ENCODE assay signal across 1 cellular context in genomic region chr2:31877008-31877407, GRCh38.
TF ChIP-seq lines count a peak whose summit lies in the region.

No MANE protein-coding gene starts in this region.

TF ChIP-seq in HepG2, 621 proteins besides CTCF, POLR2A, EP300 and RAD21 (continued from another document):
- TF ChIP-seq, protein P1, sequence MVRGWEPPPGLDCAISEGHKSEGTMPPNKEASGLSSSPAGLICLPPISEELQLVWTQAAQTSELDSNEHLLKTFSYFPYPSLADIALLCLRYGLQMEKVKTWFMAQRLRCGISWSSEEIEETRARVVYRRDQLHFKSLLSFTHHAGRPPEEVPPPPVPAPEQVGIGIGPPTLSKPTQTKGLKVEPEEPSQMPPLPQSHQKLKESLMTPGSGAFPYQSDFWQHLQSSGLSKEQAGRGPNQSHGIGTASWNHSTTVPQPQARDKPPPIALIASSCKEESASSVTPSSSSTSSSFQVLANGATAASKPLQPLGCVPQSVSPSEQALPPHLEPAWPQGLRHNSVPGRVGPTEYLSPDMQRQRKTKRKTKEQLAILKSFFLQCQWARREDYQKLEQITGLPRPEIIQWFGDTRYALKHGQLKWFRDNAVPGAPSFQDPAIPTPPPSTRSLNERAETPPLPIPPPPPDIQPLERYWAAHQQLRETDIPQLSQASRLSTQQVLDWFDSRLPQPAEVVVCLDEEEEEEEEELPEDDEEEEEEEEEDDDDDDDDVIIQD (CRISPR knock-in tag; IDR thresholded peaks at IDR 0.05; ENCODE audit: low read depth), result peak; percentile 87; the same call in 1 of the 2 replicates
- no peak for TF ChIP-seq IKZF4 (CRISPR knock-in tag; IDR thresholded peaks at IDR 0.05; ENCODE audit: borderline replicate concordance, low read depth, not compliant biosample characterization)
- TF ChIP-seq TBX2 (CRISPR knock-in tag; IDR thresholded peaks at IDR 0.05; ENCODE audit: borderline replicate concordance), result peak; percentile 23; the same call in 1 of the 2 replicates
- TF ChIP-seq ZNF644 (CRISPR knock-in tag; IDR thresholded peaks at IDR 0.05; ENCODE audit: low read depth), result peak; percentile 71
- 0 out of 2 replicates have a peak, but pooled peaks have one; percentile 31 for TF ChIP-seq PAXIP1 (CRISPR knock-in tag; conservative IDR thresholded peaks at IDR 0.05)
- no peak for TF ChIP-seq ZZZ3 (CRISPR knock-in tag; IDR thresholded peaks at IDR 0.05; ENCODE audit: borderline replicate concordance)
- TF ChIP-seq SALL1 (CRISPR knock-in tag; IDR thresholded peaks at IDR 0.05), result no peak; the same call in 1 of the 2 replicates
- TF ChIP-seq ADNP (CRISPR knock-in tag; IDR thresholded peaks at IDR 0.05), result no peak
- no peak for TF ChIP-seq ZNF639 (CRISPR knock-in tag; conservative IDR thresholded peaks at IDR 0.05)
- TF ChIP-seq ARID5B (CRISPR knock-in tag; IDR thresholded peaks at IDR 0.05), result 0 out of 2 replicates have a peak, but pooled peaks have one; percentile 10
- peak; percentile 58 for TF ChIP-seq SAP130 (CRISPR knock-in tag; IDR thresholded peaks at IDR 0.05; ENCODE audit: low read depth)
- TF ChIP-seq ZMYM4 (CRISPR knock-in tag; IDR thresholded peaks at IDR 0.05), result peak; percentile 32; the same call in 1 of the 2 replicates
- TF ChIP-seq FOXK1 (CRISPR knock-in tag; IDR thresholded peaks at IDR 0.05; ENCODE audit: borderline replicate concordance, low read depth), result peak; percentile 40; the same call in 1 of the 2 replicates
- peak; percentile 97 for TF ChIP-seq ZNF3 (CRISPR knock-in tag; IDR thresholded peaks at IDR 0.05)
TF ChIP-seq in HepG2: peak in this region for 24.
